22 cellular contexts compared by ENCODE assay signal in the genomic region with DNA sequence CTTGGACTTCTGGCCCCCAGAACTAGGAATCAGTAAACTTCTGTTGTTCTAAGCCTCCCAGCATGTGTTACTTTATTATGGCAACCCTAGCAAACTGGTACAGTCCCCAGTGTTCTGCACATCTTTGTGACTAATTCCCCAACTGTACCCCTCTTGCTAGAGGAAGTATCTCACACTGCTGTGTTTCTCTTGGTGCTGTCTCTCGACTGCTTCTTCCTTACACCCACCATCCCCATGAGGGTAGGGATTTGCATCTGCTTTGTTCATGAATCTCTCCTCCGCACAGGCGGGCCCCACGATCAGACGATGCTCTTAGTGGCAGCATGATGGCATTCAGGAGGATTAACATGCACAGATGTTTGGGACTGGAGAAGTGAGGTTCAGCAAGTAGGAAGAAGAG. TPM values are rescaled to one million over a fixed set of nuclear protein-coding genes. Genes with fewer than 3 reads are reported as not detected.
DNase-seq lines count a peak whose midpoint lies in the region; ATAC-seq and TF ChIP-seq lines count a peak whose summit lies in the region.
"Had no signal": no experiment of that assay in that cellular context is flagged by ENCODE, and none has a peak within 500 bp of the region (broad histone marks: within the 10 kb centered on the region; RNA-seq: fewer than 3 reads in every experiment).

No MANE protein-coding gene starts in this region.

- peak; percentile 70 for ATAC-seq in GM19351 (IDR thresholded peaks at IDR 0.05; ENCODE audit: unreplicated experiment)
- ATAC-seq in HG03103 (IDR thresholded peaks at IDR 0.05; ENCODE audit: low read depth, unreplicated experiment): peak; percentile 73
- peak; percentile 56 for ATAC-seq in activated T-helper 17 cell treated with anti-CD3 and anti-CD28 coated beads, Interleukin-2, amount 50 U/mL, for 72 hours (replicated peaks)
- no peak for ATAC-seq in GM19463 (IDR thresholded peaks at IDR 0.05; ENCODE audit: unreplicated experiment)
- ATAC-seq: left colon had no signal

- no peaks in the 10 kb centered on the region for H3K9me3 Mint-ChIP-seq in activated T-helper 17 cell treated with anti-CD3 and anti-CD28 coated beads, Interleukin-2, amount 50 U/mL, for 72 hours
- H3K9me3 Mint-ChIP-seq: neural progenitor cell; T-helper 1 cell treated with Interleukin-12 subunit alpha and Interleukin-12 subunit beta and Interleukin-4 antibody, amounts not matched to agents 30 μg/mL and 1 μg/mL, for 36 hours had no signal

- H3K36me3 Mint-ChIP-seq in activated T-helper 17 cell treated with anti-CD3 and anti-CD28 coated beads, Interleukin-2, amount 50 U/mL, for 72 hours (ENCODE audit: low read depth): no peaks in the 10 kb centered on the region
- H3K36me3 Mint-ChIP-seq: neural progenitor cell had no signal

- H3K4me3 Mint-ChIP-seq in activated T-helper 17 cell treated with anti-CD3 and anti-CD28 coated beads, Interleukin-2, amount 50 U/mL, for 72 hours: no peak overlapping the region
- H3K4me3 Mint-ChIP-seq: B cell; neural progenitor cell; T-helper 1 cell treated with Interleukin-12 subunit alpha and Interleukin-12 subunit beta and Interleukin-4 antibody, amounts not matched to agents 30 μg/mL and 1 μg/mL, for 36 hours had no signal

- H3K4me1 Mint-ChIP-seq in activated T-helper 17 cell treated with anti-CD3 and anti-CD28 coated beads, Interleukin-2, amount 50 U/mL, for 72 hours: peaks cover 10% of the 10 kb centered on the region
- H3K4me1 Mint-ChIP-seq: neural progenitor cell had no signal

- TF ChIP-seq CTCF in GM13976 (IDR thresholded peaks at IDR 0.05; ENCODE audit: borderline replicate concordance, control extremely low read depth, extremely low read depth, insufficient read depth, missing control alignments): no peak

- peak; percentile 38 for DNase-seq in GM13976 (ENCODE audit: low spot score)
- no peak for DNase-seq in LoVo (ENCODE audit: low spot score)
- DNase-seq in NCI-H2029 treated with DMSO at 0.1 percent for 48 hours (lab: John Stamatoyannopoulos, UW): no peak
- DNase-seq: activated CD8-positive, alpha-beta memory T cell treated with anti-CD3 and anti-CD28 coated beads for 24 hours; adrenal gland; Caco-2; EL; foreskin melanocyte; KBM-7; left colon; NCI-H2029; NCI-H446; stimulated activated CD4-positive, alpha-beta T cell treated with anti-CD3 and anti-CD28 coated beads, Interleukin-2, amount 100 ng/mL, for 48 hours had no signal

- in situ Hi-C loops in GM13976 (cut with MboI; ENCODE audit: low sequenced_read_pairs, unreplicated experiment): no loop called here

- no peak overlapping the region for H3K27ac Mint-ChIP-seq in activated T-helper 17 cell treated with anti-CD3 and anti-CD28 coated beads, Interleukin-2, amount 50 U/mL, for 72 hours
- H3K27ac Mint-ChIP-seq: B cell; neural progenitor cell; T-helper 1 cell treated with Interleukin-12 subunit alpha and Interleukin-12 subunit beta and Interleukin-4 antibody, amounts not matched to agents 30 μg/mL and 1 μg/mL, for 36 hours had no signal

- peaks cover 23% of the 10 kb centered on the region for H3K27me3 Mint-ChIP-seq in activated T-helper 17 cell treated with anti-CD3 and anti-CD28 coated beads, Interleukin-2, amount 50 U/mL, for 72 hours
- H3K27me3 Mint-ChIP-seq: B cell had no signal

RNA-seq across cellular contexts. Expression of a gene that starts 46.7 kb away (rescaled TPM):
- under 1 TPM; 0.11 to 0.13 TPM for total RNA-seq in activated T-helper 17 cell treated with anti-CD3 and anti-CD28 coated beads, Interleukin-2, amount 50 U/mL, for 72 hours
- total RNA-seq: Caco-2, cardiac muscle cell, dermis microvascular lymphatic vessel endothelial cell had no signal
